In the genomic region with DNA sequence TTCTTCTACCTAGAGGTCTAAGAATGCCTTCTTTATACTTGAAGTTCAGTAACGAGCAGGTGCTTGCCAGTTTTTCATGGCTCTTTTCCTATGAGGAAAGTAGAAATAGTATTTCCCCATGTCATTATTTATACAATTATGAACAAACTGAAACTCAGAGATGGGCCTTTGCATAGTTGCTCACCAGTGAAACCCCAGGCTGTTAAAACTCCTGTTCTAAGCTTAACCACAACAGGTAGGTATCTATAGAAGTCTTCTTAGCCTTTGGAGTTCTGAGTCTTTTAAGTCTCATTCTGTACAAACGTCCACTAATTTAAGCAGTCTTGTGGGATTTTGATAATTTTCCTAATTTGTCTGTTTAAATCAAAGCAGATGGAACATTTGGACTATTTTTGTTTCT, we compare ENCODE assay signal across 18 cellular contexts.
A peak's percentile ranks its signal among the peaks of the same experiment; 100 is the strongest.
DNase-seq lines count a peak whose midpoint lies in the region; ATAC-seq and TF ChIP-seq lines count a peak whose summit lies in the region.
"Had no signal": no experiment of that assay in that cellular context is flagged by ENCODE, and none has a peak within 500 bp of the region (broad histone marks: within the 10 kb centered on the region; RNA-seq: fewer than 3 reads in every experiment).

No MANE protein-coding gene starts in this region.

- ATAC-seq in HG02571 (IDR thresholded peaks at IDR 0.05; ENCODE audit: unreplicated experiment) (peak; percentile 95), HG03354 (IDR thresholded peaks at IDR 0.05; ENCODE audit: poor library complexity, severe bottlenecking, unreplicated experiment) (peak; percentile 76)
- no peak for ATAC-seq in stimulated activated naive CD8-positive, alpha-beta T cell treated with anti-CD3 and anti-CD28 coated beads, Interleukin-15, Interleukin-2, amounts not matched to agents 100 U/mL and 50 U/mL, for 24 hours
- ATAC-seq: effector memory CD8-positive, alpha-beta T cell; GM23338; pancreas; WTC11 had no signal

- peak; percentile 3 for DNase-seq in GM13977 (ENCODE audit: low spot score)
- peak; percentile 15 for DNase-seq in GM19240 (ENCODE audit: insufficient read length, low spot score)
- DNase-seq in CD1c-positive myeloid dendritic cell (ENCODE audit: extremely low spot score) = no peak
- no peak for DNase-seq in NCI-H2107 treated with DMSO at 0.1 percent for 48 hours (lab: John Stamatoyannopoulos, UW; ENCODE audit: unreplicated experiment)
- DNase-seq in NCI-H2029 treated with DMSO at 0.1 percent for 48 hours (lab: John Stamatoyannopoulos, UW) = no peak
- DNase-seq in stimulated activated naive CD8-positive, alpha-beta T cell treated with anti-CD3 and anti-CD28 coated beads, Interleukin-15, Interleukin-2, amounts not matched to agents 100 U/mL and 50 U/mL, for 24 hours = no peak
- DNase-seq: activated naive CD4-positive, alpha-beta T cell treated with anti-CD3 and anti-CD28 coated beads, Interleukin-2, amount 50 U/mL, for 16 hours; Caco-2; effector memory CD8-positive, alpha-beta T cell; left ventricle myocardium inferior; NCI-H2081; pancreas; T-helper 1 cell; transverse colon had no signal

- in situ Hi-C loops in GM13977 (cut with MboI; ENCODE audit: low pct_unique_long_range_greater_than_20kb, low sequenced_read_pairs, unreplicated experiment) = no loop called here

- TF ChIP-seq CTCF in GM13977 (IDR thresholded peaks at IDR 0.05; ENCODE audit: extremely low read depth, insufficient read depth, missing control alignments) = no peak

Comparison
In these comparisons a context has a peak if more than half of its experiments do, and no peak if none do; other contexts are left out.
1. DNase-seq: peak in GM13977 (single experiment) and GM19240 (single experiment); none in CD1c-positive myeloid dendritic cell (single experiment), NCI-H2107 treated with DMSO at 0.1 percent for 48 hours (single experiment), NCI-H2029 treated with DMSO at 0.1 percent for 48 hours (single experiment) and stimulated activated naive CD8-positive, alpha-beta T cell treated with anti-CD3 and anti-CD28 coated beads, Interleukin-15, Interleukin-2, amounts not matched to agents 100 U/mL and 50 U/mL, for 24 hours (single experiment).